ENCODE assay signal across 15 cellular contexts in the genomic region with DNA sequence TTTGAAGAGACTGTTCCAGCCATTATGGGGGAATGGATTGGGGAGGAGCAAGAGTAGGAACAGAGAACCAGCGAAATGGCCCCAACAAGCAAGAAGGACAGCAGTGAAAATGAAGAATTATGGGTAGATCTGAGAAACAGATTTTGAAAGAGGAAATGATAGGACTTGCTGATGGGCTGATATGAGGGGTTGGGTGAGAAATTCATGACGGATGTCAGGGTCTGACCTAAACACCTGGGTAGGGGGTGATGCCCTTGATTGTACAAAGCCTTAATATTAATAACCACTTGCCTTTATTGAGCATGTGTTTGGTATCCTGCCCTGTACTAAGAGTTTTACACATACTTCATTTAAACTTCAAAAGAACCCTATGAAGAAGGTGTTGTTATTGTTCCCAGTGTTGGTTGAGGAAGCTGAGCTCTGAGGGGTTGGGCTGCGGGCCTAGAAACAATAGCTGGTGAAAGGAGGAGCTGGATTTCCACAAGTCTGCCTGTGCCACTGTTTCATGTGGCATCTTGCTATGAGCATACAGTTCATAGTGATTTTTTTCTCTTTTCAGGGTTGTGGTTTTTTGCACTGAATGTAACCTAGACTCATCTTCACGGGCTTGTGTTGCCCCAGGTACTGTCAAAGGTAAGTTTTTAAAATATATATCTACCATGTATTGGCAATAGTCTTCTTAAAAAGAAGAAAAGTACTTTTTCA.
DNase-seq lines count a peak whose midpoint lies in the region; ATAC-seq and TF ChIP-seq lines count a peak whose summit lies in the region.
"Had no signal": no experiment of that assay in that cellular context is flagged by ENCODE, and none has a peak within 500 bp of the region (broad histone marks: within the 10 kb centered on the region; RNA-seq: fewer than 3 reads in every experiment).

No MANE protein-coding gene starts in this region.

- DNase-seq in CD1c-positive myeloid dendritic cell (ENCODE audit: extremely low spot score) (peak; percentile 4), T-cell (peak; percentile 11 to 87 (median 68)), WTC11 (ENCODE audit: low spot score) (no peak), NCI-H2029 (lab: John Stamatoyannopoulos, UW) (no peak), inferior parietal cortex (ENCODE audit: extremely low spot score) (no peak), NCI-H2196 (lab: John Stamatoyannopoulos, UW; ENCODE audit: unreplicated experiment) (no peak)
- DNase-seq in activated T-cell treated with anti-CD3 and anti-CD28 coated beads, Interleukin-2, amount 50 U/mL, for 24 hours = no peak
- DNase-seq in effector CD4-positive, alpha-beta T cell = peak; percentile 34
- DNase-seq: foreskin melanocyte, H7, NCI-H1930, NCI-H69, occipital lobe, Peyer's patch, SW 1271 had no signal

- peak; percentile 96 to 97 (median 96) for ATAC-seq in T-cell (replicated peaks in 1 of 4)
- no peak for ATAC-seq in WTC11

- POLR2A ChIA-PET in T-cell (lab: Charles Lee) (interaction anchor here in 1 of 2 donors (1.0 kb wide), 1 partner anchor 72 kb away, joined by 8 read pairs; no protein-coding TSS in a partner anchor), WTC11 (lab: Charles Lee) (no interaction called here)

- CTCF ChIA-PET in T-cell (lab: Charles Lee) (interaction anchor here in 1 of 2 donors (1.0 kb wide), 1 partner anchor 72 kb away, joined by 4 read pairs; no protein-coding TSS in a partner anchor), WTC11 (lab: Charles Lee) (no interaction called here)

- H3K4me3 Mint-ChIP-seq in T-cell (peak overlapping the region; percentile 26 to 63 (median 48)), WTC11 (no peak overlapping the region)
- H3K4me3 Mint-ChIP-seq in activated T-cell treated with anti-CD3 and anti-CD28 coated beads, Interleukin-2, amount 50 U/mL, for 24 hours = peak overlapping the region; percentile 28

- H3K4me1 Mint-ChIP-seq in T-cell (peaks cover 83 to 91% (median 86%) of the 10 kb centered on the region in 3 donors), WTC11 (peaks cover 7% of the 10 kb centered on the region)
- H3K4me1 Mint-ChIP-seq in activated T-cell treated with anti-CD3 and anti-CD28 coated beads, Interleukin-2, amount 50 U/mL, for 24 hours (ENCODE audit: low read depth) = peaks cover 85% of the 10 kb centered on the region

- H3K9me3 Mint-ChIP-seq in T-cell (no peaks in the 10 kb centered on the region), WTC11 (no peaks in the 10 kb centered on the region)
- no peaks in the 10 kb centered on the region for H3K9me3 Mint-ChIP-seq in activated T-cell treated with anti-CD3 and anti-CD28 coated beads, Interleukin-2, amount 50 U/mL, for 24 hours

- no peaks in the 10 kb centered on the region for H3K27me3 Mint-ChIP-seq in T-cell
- no peaks in the 10 kb centered on the region for H3K27me3 Mint-ChIP-seq in activated T-cell treated with anti-CD3 and anti-CD28 coated beads, Interleukin-2, amount 50 U/mL, for 24 hours
- H3K27me3 Mint-ChIP-seq in WTC11 (ENCODE audit: low read depth) = no peaks in the 10 kb centered on the region

- no peak for TF ChIP-seq CTCF in WTC11 (IDR thresholded peaks at IDR 0.05)

- H3K36me3 Mint-ChIP-seq in T-cell (peaks cover 11% of the 10 kb centered on the region), WTC11 (no peaks in the 10 kb centered on the region)
- peaks cover 13% of the 10 kb centered on the region for H3K36me3 Mint-ChIP-seq in activated T-cell treated with anti-CD3 and anti-CD28 coated beads, Interleukin-2, amount 50 U/mL, for 24 hours (ENCODE audit: low read depth)

- H3K27ac Mint-ChIP-seq in T-cell = peak overlapping the region; percentile 64 to 69
- peak overlapping the region; percentile 81 for H3K27ac Mint-ChIP-seq in activated T-cell treated with anti-CD3 and anti-CD28 coated beads, Interleukin-2, amount 50 U/mL, for 24 hours
- H3K27ac Mint-ChIP-seq in WTC11 = no peak overlapping the region

TF ChIP-seq in WTC11, 78 proteins besides CTCF, POLR2A, EP300 and RAD21 (continues in another document):
- TF ChIP-seq ATF6 (CRISPR knock-in tag; IDR thresholded peaks at IDR 0.05) (no peak), ATF1 (CRISPR knock-in tag; IDR thresholded peaks at IDR 0.05) (no peak)
- TF ChIP-seq, protein P1, sequence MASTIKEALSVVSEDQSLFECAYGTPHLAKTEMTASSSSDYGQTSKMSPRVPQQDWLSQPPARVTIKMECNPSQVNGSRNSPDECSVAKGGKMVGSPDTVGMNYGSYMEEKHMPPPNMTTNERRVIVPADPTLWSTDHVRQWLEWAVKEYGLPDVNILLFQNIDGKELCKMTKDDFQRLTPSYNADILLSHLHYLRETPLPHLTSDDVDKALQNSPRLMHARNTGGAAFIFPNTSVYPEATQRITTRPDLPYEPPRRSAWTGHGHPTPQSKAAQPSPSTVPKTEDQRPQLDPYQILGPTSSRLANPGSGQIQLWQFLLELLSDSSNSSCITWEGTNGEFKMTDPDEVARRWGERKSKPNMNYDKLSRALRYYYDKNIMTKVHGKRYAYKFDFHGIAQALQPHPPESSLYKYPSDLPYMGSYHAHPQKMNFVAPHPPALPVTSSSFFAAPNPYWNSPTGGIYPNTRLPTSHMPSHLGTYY (CRISPR knock-in tag; IDR thresholded peaks at IDR 0.05) = no peak
- TF ChIP-seq, protein P2, sequence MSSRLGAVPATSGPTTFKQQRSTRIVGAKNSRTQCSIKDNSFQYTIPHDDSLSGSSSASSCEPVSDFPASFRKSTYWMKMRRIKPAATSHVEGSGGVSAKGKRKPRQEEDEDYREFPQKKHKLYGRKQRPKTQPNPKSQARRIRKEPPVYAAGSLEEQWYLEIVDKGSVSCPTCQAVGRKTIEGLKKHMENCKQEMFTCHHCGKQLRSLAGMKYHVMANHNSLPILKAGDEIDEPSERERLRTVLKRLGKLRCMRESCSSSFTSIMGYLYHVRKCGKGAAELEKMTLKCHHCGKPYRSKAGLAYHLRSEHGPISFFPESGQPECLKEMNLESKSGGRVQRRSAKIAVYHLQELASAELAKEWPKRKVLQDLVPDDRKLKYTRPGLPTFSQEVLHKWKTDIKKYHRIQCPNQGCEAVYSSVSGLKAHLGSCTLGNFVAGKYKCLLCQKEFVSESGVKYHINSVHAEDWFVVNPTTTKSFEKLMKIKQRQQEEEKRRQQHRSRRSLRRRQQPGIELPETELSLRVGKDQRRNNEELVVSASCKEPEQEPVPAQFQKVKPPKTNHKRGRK (CRISPR knock-in tag; IDR thresholded peaks at IDR 0.05; ENCODE audit: borderline replicate concordance) = no peak
- TF ChIP-seq, protein P3, sequence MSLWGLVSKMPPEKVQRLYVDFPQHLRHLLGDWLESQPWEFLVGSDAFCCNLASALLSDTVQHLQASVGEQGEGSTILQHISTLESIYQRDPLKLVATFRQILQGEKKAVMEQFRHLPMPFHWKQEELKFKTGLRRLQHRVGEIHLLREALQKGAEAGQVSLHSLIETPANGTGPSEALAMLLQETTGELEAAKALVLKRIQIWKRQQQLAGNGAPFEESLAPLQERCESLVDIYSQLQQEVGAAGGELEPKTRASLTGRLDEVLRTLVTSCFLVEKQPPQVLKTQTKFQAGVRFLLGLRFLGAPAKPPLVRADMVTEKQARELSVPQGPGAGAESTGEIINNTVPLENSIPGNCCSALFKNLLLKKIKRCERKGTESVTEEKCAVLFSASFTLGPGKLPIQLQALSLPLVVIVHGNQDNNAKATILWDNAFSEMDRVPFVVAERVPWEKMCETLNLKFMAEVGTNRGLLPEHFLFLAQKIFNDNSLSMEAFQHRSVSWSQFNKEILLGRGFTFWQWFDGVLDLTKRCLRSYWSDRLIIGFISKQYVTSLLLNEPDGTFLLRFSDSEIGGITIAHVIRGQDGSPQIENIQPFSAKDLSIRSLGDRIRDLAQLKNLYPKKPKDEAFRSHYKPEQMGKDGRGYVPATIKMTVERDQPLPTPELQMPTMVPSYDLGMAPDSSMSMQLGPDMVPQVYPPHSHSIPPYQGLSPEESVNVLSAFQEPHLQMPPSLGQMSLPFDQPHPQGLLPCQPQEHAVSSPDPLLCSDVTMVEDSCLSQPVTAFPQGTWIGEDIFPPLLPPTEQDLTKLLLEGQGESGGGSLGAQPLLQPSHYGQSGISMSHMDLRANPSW (CRISPR knock-in tag; conservative IDR thresholded peaks at IDR 0.05; ENCODE audit: low read depth) = no peak

Comparison
In these comparisons a context has a peak if more than half of its experiments do, and no peak if none do; other contexts are left out.
1. DNase-seq: peak in CD1c-positive myeloid dendritic cell (single experiment), T-cell (34 of 34) and effector CD4-positive, alpha-beta T cell (single experiment); none in activated T-cell treated with anti-CD3 and anti-CD28 coated beads, Interleukin-2, amount 50 U/mL, for 24 hours (single experiment), WTC11 (single experiment), NCI-H2029 (single experiment), inferior parietal cortex (single experiment) and NCI-H2196 (single experiment).